ENCODE assay signal across 1 cellular context in the genomic region with DNA sequence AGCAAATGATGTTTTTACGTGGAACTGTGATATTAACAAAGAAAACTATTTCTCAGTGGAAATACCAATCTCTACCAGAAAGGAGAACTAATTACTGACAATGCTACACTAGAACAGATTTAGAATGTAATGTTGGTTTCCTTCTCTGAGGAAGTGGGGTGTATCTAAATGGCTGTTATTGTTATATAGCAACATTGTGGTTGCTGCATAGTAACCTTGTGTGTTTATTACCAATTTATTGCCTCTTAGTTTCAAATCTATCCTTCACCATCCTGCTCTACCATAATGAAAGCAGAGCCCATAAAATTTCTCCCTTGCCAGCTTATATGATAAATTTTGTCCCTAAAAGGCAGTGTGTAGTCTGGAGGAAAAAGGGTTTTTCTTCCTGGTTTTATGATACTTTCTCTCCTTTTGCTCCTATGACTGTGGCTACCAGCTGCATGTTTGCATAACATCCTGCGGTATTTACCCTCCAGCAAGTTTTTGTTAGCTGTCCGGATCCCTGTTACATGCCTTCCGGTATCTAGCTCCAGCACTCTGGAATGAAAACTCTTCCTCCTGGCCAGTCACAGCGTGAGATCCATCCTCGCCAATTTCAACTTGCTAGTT.
TF ChIP-seq lines count a peak whose summit lies in the region.

No MANE protein-coding gene starts in this region.

TF ChIP-seq in HepG2, 621 proteins besides CTCF, POLR2A, EP300 and RAD21 (continued from another document):
- TF ChIP-seq FOXJ3 (CRISPR knock-in tag; IDR thresholded peaks at IDR 0.05; ENCODE audit: borderline replicate concordance) (peak; percentile 26; the same call in 1 of the 2 replicates), CHD4 (IDR thresholded peaks at IDR 0.05; ENCODE audit: borderline replicate concordance, low read length) (no peak)
